Comparison of ENCODE assay signal across 9 cellular contexts in the genomic region with DNA sequence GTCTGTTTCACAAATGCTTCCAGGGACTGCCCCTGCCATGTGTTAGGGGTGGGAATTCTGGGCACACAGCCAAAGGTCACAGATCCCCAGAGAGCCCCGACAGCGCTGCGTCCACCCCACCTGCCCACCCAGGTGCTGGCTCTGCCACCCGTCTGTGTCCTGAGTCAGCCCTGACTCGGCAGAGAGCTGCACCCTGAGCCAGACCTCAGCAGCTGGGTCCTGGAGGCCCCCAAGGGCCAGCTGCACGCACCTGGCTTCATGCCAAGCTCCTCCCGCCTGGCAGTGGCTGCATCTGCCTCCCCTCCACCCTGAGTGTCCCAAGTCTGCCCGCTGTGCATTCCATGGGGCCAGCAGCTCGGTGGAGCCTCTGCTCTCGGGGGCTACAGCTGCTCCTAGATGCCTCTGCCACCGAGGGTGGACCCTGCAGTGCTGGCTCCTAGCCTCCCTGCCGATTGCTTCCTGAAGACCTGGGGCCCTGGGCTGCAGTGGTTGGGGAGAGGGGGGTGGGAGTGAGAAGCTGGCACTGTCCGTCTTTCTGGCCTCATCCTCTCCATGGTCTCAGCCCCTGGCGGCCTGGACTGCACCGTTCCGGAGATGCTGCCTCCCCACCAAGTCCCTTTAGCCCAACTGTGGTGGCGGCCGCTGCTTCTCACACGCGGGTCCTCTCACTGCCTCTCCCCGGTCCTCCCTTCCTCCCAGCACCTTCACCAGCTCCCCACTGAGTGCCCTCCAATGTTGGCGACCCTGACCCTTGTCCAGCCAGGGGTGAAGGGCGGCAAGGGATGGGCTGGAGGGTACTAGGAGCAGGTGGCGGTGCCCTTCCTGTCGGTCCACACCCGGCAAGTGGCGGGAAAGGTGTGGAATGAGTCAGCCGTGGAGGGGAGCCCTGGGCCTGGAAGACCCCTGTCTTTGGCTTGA. TPM values are rescaled to one million over a fixed set of nuclear protein-coding genes. Genes with fewer than 3 reads are reported as not detected.
A peak's percentile ranks its signal among the peaks of the same experiment; 100 is the strongest.
DNase-seq lines count a peak whose midpoint lies in the region; ATAC-seq and TF ChIP-seq lines count a peak whose summit lies in the region.
"Had no signal": no experiment of that assay in that cellular context is flagged by ENCODE, and none has a peak within 500 bp of the region (broad histone marks: within the 10 kb centered on the region; RNA-seq: fewer than 3 reads in every experiment).

No MANE protein-coding gene starts in this region.

- ATAC-seq in right lobe of liver (no peak), natural killer cell (no peak), HG03521 (IDR thresholded peaks at IDR 0.05; ENCODE audit: unreplicated experiment) (no peak)

- in situ Hi-C loops in Caki2 (cut with HindIII; ENCODE audit: low pct_unique_long_range_greater_than_20kb, low sequenced_read_pairs), result no loop called here

- peaks cover 18 to 24% of the 10 kb centered on the region in 2 donors for H3K4me1 Mint-ChIP-seq in natural killer cell

- TF ChIP-seq CTCF in right lobe of liver (IDR thresholded peaks at IDR 0.05) (no peak), esophagus squamous epithelium (IDR thresholded peaks at IDR 0.05) (no peak), natural killer cell (IDR thresholded peaks at IDR 0.05) (no peak)

- H3K27ac ChIP-seq in SJCRH30 (peak overlapping the region; percentile 2; the same call in 1 of the 2 replicates), right lobe of liver (no peak overlapping the region), esophagus squamous epithelium (no peak overlapping the region)

- intact Hi-C loops in right lobe of liver (cut with DNase I), result no loop called here
- intact Hi-C loops in esophagus squamous epithelium (cut with DNase I), result no loop called here
- intact Hi-C loops in natural killer cell (cut with micrococcal nuclease), result no loop called here

- no peaks in the 10 kb centered on the region for H3K9me3 Mint-ChIP-seq in natural killer cell

- no peaks in the 10 kb centered on the region for H3K9me3 ChIP-seq in SJCRH30 (replicated peaks)
- H3K9me3 ChIP-seq in right lobe of liver, result no peaks in the 10 kb centered on the region
- no peaks in the 10 kb centered on the region for H3K9me3 ChIP-seq in esophagus squamous epithelium

- H3K36me3 Mint-ChIP-seq in natural killer cell, result no peaks in the 10 kb centered on the region

- DNase-seq in Caki2 (ENCODE audit: low read depth) (peak; percentile 75), NCI-H1092 treated with DMSO at 0.1 percent for 48 hours (lab: John Stamatoyannopoulos, UW) (peak; percentile 72), SJCRH30 (peak; percentile 100), right lobe of liver (peak in 2 of 3 donors; percentile 41 to 61), esophagus squamous epithelium (lab: John Stamatoyannopoulos, UW) (no peak), natural killer cell (no peak)
- no peak for DNase-seq in activated CD4-positive, CD25-positive, alpha-beta regulatory T cell (lab: John Stamatoyannopoulos, UW)
- DNase-seq: NK-92 treated with Interleukin-12 subunit alpha and Interleukin-12 subunit beta, amount 100 ng/mL, for 24 hours had no signal

- no peak overlapping the region for H3K4me3 Mint-ChIP-seq in natural killer cell

- H3K36me3 ChIP-seq in SJCRH30 (no peaks in the 10 kb centered on the region), right lobe of liver (no peaks in the 10 kb centered on the region), esophagus squamous epithelium (no peaks in the 10 kb centered on the region)

- H3K27ac Mint-ChIP-seq in natural killer cell, result no peak overlapping the region

- peaks cover 5% of the 10 kb centered on the region for H3K27me3 ChIP-seq in SJCRH30
- no peaks in the 10 kb centered on the region for H3K27me3 ChIP-seq in right lobe of liver
- peaks cover 0 to 83% (median 0%) of the 10 kb centered on the region in 4 donors for H3K27me3 ChIP-seq in esophagus squamous epithelium

- WGBS in right lobe of liver (ENCODE audit: insufficient coverage, low coverage, low lambda C conversion rate, missing lambda C conversion rate), result 10% methylated on average over 2 of the region's 28 CpGs
- WGBS in esophagus squamous epithelium, 2 donors, result 34 to 82% methylated on average over 7 to 13 of the region's 28 CpGs

- peaks cover 0 to 4% of the 10 kb centered on the region in 2 donors for H3K27me3 Mint-ChIP-seq in natural killer cell (ENCODE audit: low read depth in 2 of 2)

- TF ChIP-seq POLR2A in right lobe of liver (IDR thresholded peaks at IDR 0.05) (no peak), esophagus squamous epithelium (IDR thresholded peaks at IDR 0.05) (no peak)

- H3K4me1 ChIP-seq in SJCRH30, result peaks cover 43% of the 10 kb centered on the region
- H3K4me1 ChIP-seq in right lobe of liver, result peaks cover 0 to 33% (median 17%) of the 10 kb centered on the region in 4 donors
- H3K4me1 ChIP-seq in esophagus squamous epithelium, result peaks cover 27 to 75% (median 51%) of the 10 kb centered on the region in 3 donors

- H3K4me3 ChIP-seq in SJCRH30, result no peak overlapping the region
- H3K4me3 ChIP-seq in right lobe of liver, result no peak overlapping the region
- no peak overlapping the region for H3K4me3 ChIP-seq in esophagus squamous epithelium

RNA-seq across cellular contexts. Expression of a gene that starts 3.0 kb away (rescaled TPM):
- 0.24 TPM in 1 of 2 replicates, not detected in the other for total RNA-seq in Caki2 (2014; rRNA removed; shearing (Covaris generic); ENCODE audit: low replicate concordance)
- total RNA-seq in SJCRH30 (2014; rRNA removed; shearing (Covaris generic)), result 0.36 and 1.1 TPM in 2 replicates
- total RNA-seq in right lobe of liver, result 1 to 10 TPM; 3.9 to 7.4 (median 5.8) TPM
- total RNA-seq in esophagus squamous epithelium, result 10 to 100 TPM in 1 of 4 donors, 1 to 10 TPM in 3; 4.3 to 19.5 (median 6.5) TPM
- total RNA-seq in natural killer cell, result 10 to 100 TPM in 1 of 3 donors, 1 to 10 TPM in 2; 3.6 to 11.2 (median 6.3) TPM

RNA-seq across cellular contexts. Expression of a gene that starts 13.2 kb away (rescaled TPM):
- not detected in 2 replicates for total RNA-seq in Caki2 (2014; rRNA removed; shearing (Covaris generic); ENCODE audit: low replicate concordance)
- total RNA-seq in SJCRH30 (2014; rRNA removed; shearing (Covaris generic)), result 4.8 and 6.3 TPM in 2 replicates
- total RNA-seq in right lobe of liver, result 1 to 10 TPM in 4 of 6 experiments, under 1 TPM in 2; 0.31 to 3.2 (median 1.3) TPM
- total RNA-seq in esophagus squamous epithelium, result 1 to 10 TPM; 3.0 to 4.4 (median 4.1) TPM
- 100 to 1,000 TPM; 464 to 564 (median 522) TPM for total RNA-seq in natural killer cell

RNA-seq across cellular contexts. Expression of a gene that starts 28.5 kb away (rescaled TPM):
- 0.37 and 1.9 TPM in 2 replicates for total RNA-seq in Caki2 (2014; rRNA removed; shearing (Covaris generic); ENCODE audit: low replicate concordance)
- 1.0 and 1.4 TPM in 2 replicates for total RNA-seq in SJCRH30 (2014; rRNA removed; shearing (Covaris generic))
- not detected for total RNA-seq in right lobe of liver
- total RNA-seq in esophagus squamous epithelium, result not detected
- not detected for total RNA-seq in natural killer cell

RNA-seq across cellular contexts. Expression of a gene that starts 41.0 kb away (rescaled TPM):
- total RNA-seq in Caki2 (2014; rRNA removed; shearing (Covaris generic); ENCODE audit: low replicate concordance), result not detected in 2 replicates
- total RNA-seq in SJCRH30 (2014; rRNA removed; shearing (Covaris generic)), result 8.0 and 8.3 TPM in 2 replicates
- total RNA-seq in right lobe of liver, result not detected
- total RNA-seq in esophagus squamous epithelium, result not detected
- under 1 TPM in 1 of 3 donors, not detected in 2; 0.28 TPM for total RNA-seq in natural killer cell

RNA-seq across cellular contexts. Expression of a gene that starts 57.1 kb away (rescaled TPM):
- total RNA-seq in Caki2 (2014; rRNA removed; shearing (Covaris generic); ENCODE audit: low replicate concordance), result 73.2 and 80.4 TPM in 2 replicates
- 70.5 and 88.7 TPM in 2 replicates for total RNA-seq in SJCRH30 (2014; rRNA removed; shearing (Covaris generic))
- 10 to 100 TPM; 32.7 to 73.0 (median 45.9) TPM for total RNA-seq in right lobe of liver
- 100 to 1,000 TPM in 1 of 4 donors, 10 to 100 TPM in 3; 24.6 to 102 (median 57.1) TPM for total RNA-seq in esophagus squamous epithelium
- 100 to 1,000 TPM; 423 to 475 (median 468) TPM for total RNA-seq in natural killer cell

Comparison
In these comparisons a context has a peak if more than half of its experiments do, and no peak if none do; other contexts are left out.
1. DNase-seq: peak in Caki2 (single experiment), NCI-H1092 treated with DMSO at 0.1 percent for 48 hours (single experiment), SJCRH30 (2 of 2) and right lobe of liver (2 of 3); none in activated CD4-positive, CD25-positive, alpha-beta regulatory T cell (0 of 4), esophagus squamous epithelium (single experiment) and natural killer cell (single experiment).
2. RNA of a gene that starts 13.2 kb away (total RNA-seq): 464 to 564 TPM in natural killer cell; 4.8 to 6.3 TPM in SJCRH30, 3.0 to 4.4 TPM in esophagus squamous epithelium, 0.31 to 3.2 TPM in right lobe of liver and not detected in Caki2; every median in the first group is over 10 times any median in the second.